In genomic region chr1:29670752-29671151, GRCh38 we compare ENCODE assay signal across 23 cellular contexts.
DNase-seq lines count a peak whose midpoint lies in the region; ATAC-seq and TF ChIP-seq lines count a peak whose summit lies in the region.
"Had no signal": no experiment of that assay in that cellular context is flagged by ENCODE, and none has a peak within 500 bp of the region (broad histone marks: within the 10 kb centered on the region; RNA-seq: fewer than 3 reads in every experiment).

No MANE protein-coding gene starts in this region.

- ATAC-seq in natural killer cell treated with Interleukin-12 subunit alpha and Interleukin-12 subunit beta and Interleukin-15 and Interleukin-18, amount 100 ng/mL, for 72 hours, result no peak
- no peak for ATAC-seq in left ventricle myocardium superior
- ATAC-seq: A549 had no signal

- 93% methylated on average over 3 of the region's 7 CpGs for WGBS in esophagus muscularis mucosa

- H3K4me3 Mint-ChIP-seq in activated T-cell treated with anti-CD3 and anti-CD28 coated beads, Interleukin-2, amount 50 U/mL, for 24 hours, result no peak overlapping the region
- no peak overlapping the region for H3K4me3 Mint-ChIP-seq in natural killer cell treated with Interleukin-12 subunit alpha and Interleukin-12 subunit beta and Interleukin-15 and Interleukin-18, amount 100 ng/mL, for 72 hours
- H3K4me3 Mint-ChIP-seq: B cell, H9, HFFc6 had no signal

- no peak overlapping the region for H3K4me3 ChIP-seq in esophagus muscularis mucosa
- H3K4me3 ChIP-seq: A549, K562, MG63, PC-9 had no signal

- H3K27me3 Mint-ChIP-seq in activated T-cell treated with anti-CD3 and anti-CD28 coated beads, Interleukin-2, amount 50 U/mL, for 24 hours, result peaks cover 11% of the 10 kb centered on the region
- peaks cover 13 to 23% of the 10 kb centered on the region in 2 donors for H3K27me3 Mint-ChIP-seq in natural killer cell treated with Interleukin-12 subunit alpha and Interleukin-12 subunit beta and Interleukin-15 and Interleukin-18, amount 100 ng/mL, for 72 hours

- no peaks in the 10 kb centered on the region for H3K9me3 Mint-ChIP-seq in activated T-cell treated with anti-CD3 and anti-CD28 coated beads, Interleukin-2, amount 50 U/mL, for 24 hours
- no peaks in the 10 kb centered on the region for H3K9me3 Mint-ChIP-seq in natural killer cell treated with Interleukin-12 subunit alpha and Interleukin-12 subunit beta and Interleukin-15 and Interleukin-18, amount 100 ng/mL, for 72 hours
- H3K9me3 Mint-ChIP-seq: H9, HFFc6 had no signal

- no peak overlapping the region for H3K27ac Mint-ChIP-seq in activated T-cell treated with anti-CD3 and anti-CD28 coated beads, Interleukin-2, amount 50 U/mL, for 24 hours
- no peak overlapping the region for H3K27ac Mint-ChIP-seq in natural killer cell treated with Interleukin-12 subunit alpha and Interleukin-12 subunit beta and Interleukin-15 and Interleukin-18, amount 100 ng/mL, for 72 hours
- H3K27ac Mint-ChIP-seq: B cell, H9, HFFc6 had no signal

- no peaks in the 10 kb centered on the region for H3K4me1 Mint-ChIP-seq in activated T-cell treated with anti-CD3 and anti-CD28 coated beads, Interleukin-2, amount 50 U/mL, for 24 hours (ENCODE audit: low read depth)
- H3K4me1 Mint-ChIP-seq in natural killer cell treated with Interleukin-12 subunit alpha and Interleukin-12 subunit beta and Interleukin-15 and Interleukin-18, amount 100 ng/mL, for 72 hours (ENCODE audit: low read depth in 2 of 2), result peaks cover 0 to 2% of the 10 kb centered on the region in 2 donors
- H3K4me1 Mint-ChIP-seq: B cell had no signal

- TF ChIP-seq CTCF in esophagus muscularis mucosa (IDR thresholded peaks at IDR 0.05), result no peak

- H3K4me1 ChIP-seq in esophagus muscularis mucosa, result no peaks in the 10 kb centered on the region
- H3K4me1 ChIP-seq: A549 had no signal

- intact Hi-C loops in esophagus muscularis mucosa (cut with DNase I) (no loop called here), left ventricle myocardium superior (cut with micrococcal nuclease) (no loop called here)

- DNase-seq in activated T-cell treated with anti-CD3 and anti-CD28 coated beads, Interleukin-2, amount 50 U/mL, for 24 hours, result peak; percentile 9
- DNase-seq in activated T-cell treated with anti-CD3 and anti-CD28 coated beads for 4 hours (no peak), esophagus muscularis mucosa (ENCODE audit: extremely low spot score) (peak; percentile 86), ureter (ENCODE audit: low spot score) (peak; percentile 19), HuH-7 (ENCODE audit: low spot score) (no peak), left ventricle myocardium superior (no peak)
- peak; percentile 47 for DNase-seq in natural killer cell treated with Interleukin-12 subunit alpha and Interleukin-12 subunit beta and Interleukin-15 and Interleukin-18, amount 100 ng/mL, for 72 hours (ENCODE audit: low spot score)
- DNase-seq in stimulated activated CD8-positive, alpha-beta memory T cell treated with anti-CD3 and anti-CD28 coated beads, Interleukin-4, amount 100 ng/mL, for 48 hours, result no peak
- DNase-seq: EL, GF-D8, H9, HFFc6, MG63, NCI-H1417, NCI-H1694 treated with DMSO at 0.1 percent for 48 hours, NCI-H446 treated with DMSO at 0.1 percent for 48 hours, NCI-H526 treated with DMSO at 0.1 percent for 48 hours, PC-9, RPMI8226, SHP77 had no signal

- H3K36me3 Mint-ChIP-seq in activated T-cell treated with anti-CD3 and anti-CD28 coated beads, Interleukin-2, amount 50 U/mL, for 24 hours (ENCODE audit: low read depth), result no peaks in the 10 kb centered on the region
- no peaks in the 10 kb centered on the region for H3K36me3 Mint-ChIP-seq in natural killer cell treated with Interleukin-12 subunit alpha and Interleukin-12 subunit beta and Interleukin-15 and Interleukin-18, amount 100 ng/mL, for 72 hours

- TF ChIP-seq POLR2A in esophagus muscularis mucosa (IDR thresholded peaks at IDR 0.05; ENCODE audit: low read depth), result no peak

- H3K27ac ChIP-seq in esophagus muscularis mucosa (replicated peaks in 1 of 4), result no peak overlapping the region
- H3K27ac ChIP-seq: A549, PC-9 had no signal

- H3K9me3 ChIP-seq in esophagus muscularis mucosa, result no peaks in the 10 kb centered on the region
- H3K9me3 ChIP-seq: A549, MG63 had no signal

- H3K36me3 ChIP-seq in esophagus muscularis mucosa, result no peaks in the 10 kb centered on the region
- H3K36me3 ChIP-seq: MG63 had no signal

- TF ChIP-seq EP300 in esophagus muscularis mucosa (IDR thresholded peaks at IDR 0.05), result no peak

- H3K27me3 ChIP-seq in esophagus muscularis mucosa, result peaks cover 0 to 41% (median 0%) of the 10 kb centered on the region in 4 donors

Comparison
In these comparisons a context has a peak if more than half of its experiments do, and no peak if none do; other contexts are left out.
1. DNase-seq: peak in activated T-cell treated with anti-CD3 and anti-CD28 coated beads, Interleukin-2, amount 50 U/mL, for 24 hours (single experiment), esophagus muscularis mucosa (single experiment), natural killer cell treated with Interleukin-12 subunit alpha and Interleukin-12 subunit beta and Interleukin-15 and Interleukin-18, amount 100 ng/mL, for 72 hours (single experiment) and ureter (single experiment); none in activated T-cell treated with anti-CD3 and anti-CD28 coated beads for 4 hours (single experiment), stimulated activated CD8-positive, alpha-beta memory T cell treated with anti-CD3 and anti-CD28 coated beads, Interleukin-4, amount 100 ng/mL, for 48 hours (single experiment), HuH-7 (single experiment) and left ventricle myocardium superior (single experiment).